19 cellular contexts compared by ENCODE assay signal in genomic region chr1:67459068-67459467, GRCh38. TPM values are rescaled to one million over a fixed set of nuclear protein-coding genes. Genes with fewer than 3 reads are reported as not detected.
DNase-seq lines count a peak whose midpoint lies in the region; ATAC-seq lines count a peak whose summit lies in the region.
"Had no signal": no experiment of that assay in that cellular context is flagged by ENCODE, and none has a peak within 500 bp of the region (broad histone marks: within the 10 kb centered on the region; RNA-seq: fewer than 3 reads in every experiment).

No MANE protein-coding gene starts in this region.

- H3K27ac ChIP-seq in skeletal muscle tissue (ENCODE audit: low read depth, low read length) = peak overlapping the region; percentile 23
- H3K27ac ChIP-seq: adrenal gland, stomach, upper lobe of right lung had no signal

- no peak overlapping the region for H3K4me3 Mint-ChIP-seq in natural killer cell treated with Interleukin-12 subunit alpha and Interleukin-12 subunit beta and Interleukin-15 and Interleukin-18, amount 100 ng/mL, for 72 hours
- H3K4me3 Mint-ChIP-seq: CD14-positive monocyte had no signal

- H3K9me3 Mint-ChIP-seq in natural killer cell treated with Interleukin-12 subunit alpha and Interleukin-12 subunit beta and Interleukin-15 and Interleukin-18, amount 100 ng/mL, for 72 hours = no peaks in the 10 kb centered on the region
- H3K9me3 Mint-ChIP-seq: CD14-positive monocyte had no signal

- H3K4me1 ChIP-seq in skeletal muscle tissue (ENCODE audit: control insufficient read depth in 3 of 3, insufficient read depth in 3 of 3, low read length in 3 of 3) = peaks cover 25 to 35% (median 29%) of the 10 kb centered on the region in 3 donors
- H3K4me1 ChIP-seq: adrenal gland, upper lobe of right lung had no signal

- no peak overlapping the region for H3K4me3 ChIP-seq in skeletal muscle tissue (ENCODE audit: low read length in 3 of 3)
- H3K4me3 ChIP-seq: adrenal gland, stomach, upper lobe of right lung had no signal

- DNase-seq in NCI-H2107 treated with DMSO at 0.1 percent for 48 hours (lab: John Stamatoyannopoulos, UW; ENCODE audit: unreplicated experiment) (peak; percentile 37), NCI-H2107 (lab: John Stamatoyannopoulos, UW) (no peak), NCI-H146 (lab: John Stamatoyannopoulos, UW) (peak; percentile 86), NOMO-1 treated with dmso at 0.1 percent for 144 hours (lab: John Stamatoyannopoulos, UW; ENCODE audit: unreplicated experiment) (no peak)
- no peak for DNase-seq in natural killer cell treated with Interleukin-12 subunit alpha and Interleukin-12 subunit beta and Interleukin-15 and Interleukin-18, amount 100 ng/mL, for 72 hours (ENCODE audit: low spot score)
- DNase-seq: adrenal gland; DMS153; kidney; MM.1S; SIG-M5; stimulated activated CD4-positive, alpha-beta T cell treated with anti-CD3 and anti-CD28 coated beads, Interleukin-15, amount 100 ng/mL, for 24 hours; stomach; T-helper 2 cell; upper lobe of right lung had no signal

- no peaks in the 10 kb centered on the region for H3K36me3 Mint-ChIP-seq in natural killer cell treated with Interleukin-12 subunit alpha and Interleukin-12 subunit beta and Interleukin-15 and Interleukin-18, amount 100 ng/mL, for 72 hours
- H3K36me3 Mint-ChIP-seq: CD14-positive monocyte had no signal

- no peak overlapping the region for H3K9ac ChIP-seq in skeletal muscle tissue (ENCODE audit: low read depth in 1 of 3, low read length in 3 of 3)

- peak; percentile 85 for ATAC-seq in esophagus mucosa
- ATAC-seq in natural killer cell treated with Interleukin-12 subunit alpha and Interleukin-12 subunit beta and Interleukin-15 and Interleukin-18, amount 100 ng/mL, for 72 hours = no peak
- ATAC-seq in HG02678 (IDR thresholded peaks at IDR 0.05; ENCODE audit: unreplicated experiment) = no peak
- ATAC-seq: HCT116, upper lobe of right lung had no signal

- H3K27ac Mint-ChIP-seq in natural killer cell treated with Interleukin-12 subunit alpha and Interleukin-12 subunit beta and Interleukin-15 and Interleukin-18, amount 100 ng/mL, for 72 hours = no peak overlapping the region
- H3K27ac Mint-ChIP-seq: CD14-positive monocyte had no signal

- no peaks in the 10 kb centered on the region for H3K27me3 ChIP-seq in skeletal muscle tissue (ENCODE audit: control insufficient read depth in 3 of 3, insufficient read depth in 3 of 3, low read length in 3 of 3)
- H3K27me3 ChIP-seq: adrenal gland, stomach, upper lobe of right lung had no signal

- H3K36me3 ChIP-seq in skeletal muscle tissue (ENCODE audit: control insufficient read depth in 3 of 3, insufficient read depth in 3 of 3, low read length in 3 of 3) = no peaks in the 10 kb centered on the region
- H3K36me3 ChIP-seq: adrenal gland, stomach, upper lobe of right lung had no signal

- H3K4me1 Mint-ChIP-seq in natural killer cell treated with Interleukin-12 subunit alpha and Interleukin-12 subunit beta and Interleukin-15 and Interleukin-18, amount 100 ng/mL, for 72 hours (ENCODE audit: low read depth in 2 of 2) = no peaks in the 10 kb centered on the region
- H3K4me1 Mint-ChIP-seq: CD14-positive monocyte had no signal

- no peaks in the 10 kb centered on the region for H3K9me3 ChIP-seq in skeletal muscle tissue (ENCODE audit: control insufficient read depth in 3 of 3, low read length in 3 of 3)
- H3K9me3 ChIP-seq: adrenal gland, stomach, upper lobe of right lung had no signal

- no peaks in the 10 kb centered on the region for H3K27me3 Mint-ChIP-seq in natural killer cell treated with Interleukin-12 subunit alpha and Interleukin-12 subunit beta and Interleukin-15 and Interleukin-18, amount 100 ng/mL, for 72 hours

RNA-seq across cellular contexts. Expression of gene SERBP1, which starts 28.9 kb away (rescaled TPM):
- total RNA-seq in esophagus mucosa (225 TPM), skeletal muscle tissue (187 TPM)
- 100 to 1,000 TPM; 319 to 328 TPM for total RNA-seq in natural killer cell treated with Interleukin-12 subunit alpha and Interleukin-12 subunit beta and Interleukin-15 and Interleukin-18, amount 100 ng/mL, for 72 hours

Comparison
In these comparisons a context has a peak if more than half of its experiments do, and no peak if none do; other contexts are left out.
1. DNase-seq: peak in NCI-H2107 treated with DMSO at 0.1 percent for 48 hours (single experiment) and NCI-H146 (single experiment); none in NCI-H2107 (single experiment), natural killer cell treated with Interleukin-12 subunit alpha and Interleukin-12 subunit beta and Interleukin-15 and Interleukin-18, amount 100 ng/mL, for 72 hours (single experiment) and NOMO-1 treated with dmso at 0.1 percent for 144 hours (single experiment).